ENCODE assay signal across 10 cellular contexts in genomic region chr2:197674546-197674945, GRCh38. TPM values are rescaled to one million over a fixed set of nuclear protein-coding genes. Genes with fewer than 3 reads are reported as not detected.
A peak's percentile ranks its signal among the peaks of the same experiment; 100 is the strongest.
DNase-seq lines count a peak whose midpoint lies in the region; ATAC-seq and TF ChIP-seq lines count a peak whose summit lies in the region.
"Had no signal": no experiment of that assay in that cellular context is flagged by ENCODE, and none has a peak within 500 bp of the region (broad histone marks: within the 10 kb centered on the region; RNA-seq: fewer than 3 reads in every experiment).

No MANE protein-coding gene starts in this region.

- no peak for ATAC-seq in thoracic aorta (ENCODE audit: insufficient number of reproducible peaks, low FRiP score, low read depth)

- TF ChIP-seq POLR2A in esophagus squamous epithelium (IDR thresholded peaks at IDR 0.05) = no peak
- no peak for TF ChIP-seq POLR2A in spleen (IDR thresholded peaks at IDR 0.05)

- no peaks in the 10 kb centered on the region for H3K4me1 ChIP-seq in NT2/D1 (ENCODE audit: insufficient read depth, insufficient read length)
- H3K4me1 ChIP-seq in esophagus squamous epithelium = no peaks in the 10 kb centered on the region
- peaks cover 14% of the 10 kb centered on the region for H3K4me1 ChIP-seq in mesodermal cell (ENCODE audit: control insufficient read depth, insufficient read depth, low read length, poor library complexity, severe bottlenecking)
- H3K4me1 ChIP-seq in thoracic aorta (ENCODE audit: control insufficient read depth in 1 of 2, low read depth in 2 of 2) = peaks cover 0 to 22% of the 10 kb centered on the region in 2 donors
- H3K4me1 ChIP-seq in spleen = no peaks in the 10 kb centered on the region

- H3K27me3 ChIP-seq in NT2/D1 (ENCODE audit: insufficient read depth, insufficient read length) (no peaks in the 10 kb centered on the region), esophagus squamous epithelium (no peaks in the 10 kb centered on the region), thoracic aorta (replicated peaks; ENCODE audit: insufficient read depth) (no peaks in the 10 kb centered on the region), spleen (replicated peaks in 1 of 7) (peaks cover 0 to 15% (median 0%) of the 10 kb centered on the region in 7 donors)

- peak overlapping the region; percentile 33 for H3K9ac ChIP-seq in NT2/D1 (ENCODE audit: insufficient read length, low read depth)

- no peak overlapping the region for H3K4me3 ChIP-seq in NT2/D1 (ENCODE audit: insufficient read length, low read depth)
- peak overlapping the region in 3 of 4 donors; percentile 37 to 58 (median 39) for H3K4me3 ChIP-seq in esophagus squamous epithelium
- H3K4me3 ChIP-seq in mesodermal cell (ENCODE audit: extremely low read depth, insufficient read depth, low read length, poor library complexity, severe bottlenecking) = peak overlapping the region; percentile 50
- H3K4me3 ChIP-seq in thoracic aorta = peak overlapping the region; percentile 84
- H3K4me3 ChIP-seq in spleen = peak overlapping the region in 4 of 8 donors; percentile 1 to 48 (median 21)

- no peaks in the 10 kb centered on the region for H3K9me3 ChIP-seq in NT2/D1 (ENCODE audit: insufficient read depth, low read length)
- H3K9me3 ChIP-seq in esophagus squamous epithelium = no peaks in the 10 kb centered on the region
- H3K9me3 ChIP-seq in mesodermal cell (ENCODE audit: control insufficient read depth, low read length) = no peaks in the 10 kb centered on the region
- H3K9me3 ChIP-seq in thoracic aorta = no peaks in the 10 kb centered on the region
- no peaks in the 10 kb centered on the region for H3K9me3 ChIP-seq in spleen

- H3K27ac ChIP-seq in esophagus squamous epithelium (peak overlapping the region in 2 of 4 donors; percentile 68 to 77), mesodermal cell (ENCODE audit: low read depth, low read length, severe bottlenecking) (peak overlapping the region; percentile 68), thoracic aorta (peak overlapping the region; percentile 80 to 87), spleen (peak overlapping the region in 2 of 8 donors; percentile 41 to 49)

- H3K36me3 ChIP-seq in NT2/D1 (ENCODE audit: insufficient read depth, insufficient read length, low read length) (no peaks in the 10 kb centered on the region), esophagus squamous epithelium (no peaks in the 10 kb centered on the region), mesodermal cell (ENCODE audit: control insufficient read depth, insufficient read depth, low read length) (peaks cover 9% of the 10 kb centered on the region), thoracic aorta (no peaks in the 10 kb centered on the region), spleen (no peaks in the 10 kb centered on the region)

- DNase-seq in NT2/D1 (ENCODE audit: low read depth, low spot score) = no peak
- no peak for DNase-seq in esophagus squamous epithelium (lab: John Stamatoyannopoulos, UW)
- no peak for DNase-seq in thoracic aorta (ENCODE audit: low spot score)
- DNase-seq in spleen = no peak
- no peak for DNase-seq in cerebellar nuclear complex (lab: John Stamatoyannopoulos, UW)
- DNase-seq in activated gamma-delta T cell (lab: John Stamatoyannopoulos, UW) = no peak
- no peak for DNase-seq in stimulated activated CD4-positive, alpha-beta T cell treated with anti-CD3 and anti-CD28 coated beads, Interleukin-15, amount 100 ng/mL, for 24 hours
- DNase-seq: DMS79 treated with DMSO at 0.1 percent for 48 hours, OCI-M1 had no signal

- TF ChIP-seq CTCF in esophagus squamous epithelium (IDR thresholded peaks at IDR 0.05) = no peak
- TF ChIP-seq CTCF in thoracic aorta (IDR thresholded peaks at IDR 0.05) = no peak
- TF ChIP-seq CTCF in spleen (IDR thresholded peaks at IDR 0.05 in 8 of 11, conservative IDR thresholded peaks at IDR 0.05 in 3 of 11) = no peak

- 12 to 35% methylated on average over 3 of the region's 3 CpGs for WGBS in esophagus squamous epithelium, 2 donors
- WGBS in mesodermal cell (ENCODE audit: insufficient coverage in 2 of 2), 2 experiments = 69 to 80% methylated on average over 1 to 2 of the region's 3 CpGs
- WGBS in spleen, 5 donors = 45 to 68% (median 59%) methylated on average over 3 of the region's 3 CpGs

- intact Hi-C loops in esophagus squamous epithelium (cut with DNase I) = no loop called here
- intact Hi-C loops in spleen (cut with DNase I; ENCODE audit: low total_unique reads) = no loop called here

RNA-seq across cellular contexts. Expression of gene RFTN2, which starts 0.8 kb away (rescaled TPM):
- 1 to 10 TPM in 3 of 4 donors, not detected in 1; 1.4 to 7.4 (median 2.7) TPM for total RNA-seq in esophagus squamous epithelium
- polyA plus RNA-seq in mesodermal cell (2013, experiment 1 of 2) = 24.1 TPM
- 25.7 TPM for polyA plus RNA-seq in mesodermal cell (2013, experiment 2 of 2)
- 10 to 100 TPM in 1 of 2 donors, 1 to 10 TPM in 1; 9.3 to 18.9 TPM for total RNA-seq in thoracic aorta
- total RNA-seq in spleen = 10 to 100 TPM in 1 of 7 donors, 1 to 10 TPM in 6; 2.0 to 13.3 (median 3.2) TPM
- under 1 TPM; 0.52 to 0.93 (median 0.65) TPM for polyA plus RNA-seq in spleen

RNA-seq across cellular contexts. Expression of gene MARS2, which starts 30.6 kb away (rescaled TPM):
- total RNA-seq in esophagus squamous epithelium = 10 to 100 TPM in 3 of 4 donors, 1 to 10 TPM in 1; 9.9 to 14.5 (median 12.3) TPM
- 5.3 TPM for polyA plus RNA-seq in mesodermal cell (2013, experiment 1 of 2)
- polyA plus RNA-seq in mesodermal cell (2013, experiment 2 of 2) = 4.5 TPM
- total RNA-seq in thoracic aorta = 10 to 100 TPM in 1 of 2 donors, 1 to 10 TPM in 1; 1.5 to 12.3 TPM
- 10 to 100 TPM in 3 of 7 donors, 1 to 10 TPM in 4; 8.9 to 12.7 (median 10.0) TPM for total RNA-seq in spleen
- 1 to 10 TPM; 4.7 to 8.2 (median 6.8) TPM for polyA plus RNA-seq in spleen
